In genomic region chr13:46179576-46180368, GRCh38 we compare ENCODE assay signal across 7 cellular contexts. TPM values are rescaled to one million over a fixed set of nuclear protein-coding genes. Genes with fewer than 3 reads are reported as not detected.
DNase-seq lines count a peak whose midpoint lies in the region; ATAC-seq and TF ChIP-seq lines count a peak whose summit lies in the region.

No MANE protein-coding gene starts in this region.

- 34 to 47% (median 36%) methylated on average over 6 of the region's 6 CpGs for WGBS in ovary, 3 donors

- H3K27ac Mint-ChIP-seq in naive B cell, result peak overlapping the region; percentile 87 to 99 (median 97)

- H3K36me3 ChIP-seq in Peyer's patch (no peaks in the 10 kb centered on the region), tibial artery (no peaks in the 10 kb centered on the region), ovary (no peaks in the 10 kb centered on the region)

- intact Hi-C loops in tibial artery (cut with DNase I; ENCODE audit: low total_unique reads) (no loop called here), ovary (cut with DNase I) (no loop called here)

- H3K4me3 ChIP-seq in Peyer's patch (peak overlapping the region; percentile 11 to 50 (median 40)), tibial artery (peak overlapping the region in 1 of 2 donors; percentile 7), ovary (no peak overlapping the region)

- no peak for TF ChIP-seq CTCF in Peyer's patch (IDR thresholded peaks at IDR 0.05)
- TF ChIP-seq CTCF in tibial artery (IDR thresholded peaks at IDR 0.05), result no peak
- no peak for TF ChIP-seq CTCF in ovary (IDR thresholded peaks at IDR 0.05)

- ATAC-seq in naive B cell (ENCODE audit: low read depth in 2 of 2) (peak; percentile 37 to 41), HG03342 (IDR thresholded peaks at IDR 0.05; ENCODE audit: unreplicated experiment) (no peak)

- H3K27ac ChIP-seq in Peyer's patch (peak overlapping the region; percentile 55 to 86 (median 74)), tibial artery (no peak overlapping the region), ovary (no peak overlapping the region)

- H3K9me3 ChIP-seq in Peyer's patch (no peaks in the 10 kb centered on the region), tibial artery (no peaks in the 10 kb centered on the region), ovary (no peaks in the 10 kb centered on the region)

- peak overlapping the region; percentile 92 to 99 (median 97) for H3K4me3 Mint-ChIP-seq in naive B cell

- peaks cover 0 to 14% (median 2%) of the 10 kb centered on the region in 4 donors for H3K4me1 ChIP-seq in Peyer's patch
- H3K4me1 ChIP-seq in tibial artery, result no peaks in the 10 kb centered on the region
- H3K4me1 ChIP-seq in ovary (ENCODE audit: insufficient read depth), result no peaks in the 10 kb centered on the region

- peak; percentile 52 to 93 (median 92) for DNase-seq in Peyer's patch
- DNase-seq in activated T-helper 9 cell treated with anti-CD3 and anti-CD28 coated beads, Interleukin-2, amount 50 U/mL, for 16 hours (ENCODE audit: low read depth), result peak; percentile 63
- peak; percentile 84 for DNase-seq in naive B cell
- peak; percentile 70 to 73 for DNase-seq in tibial artery
- no peak for DNase-seq in SW 1271 (lab: John Stamatoyannopoulos, UW)
- no peak for DNase-seq in ovary

- no peaks in the 10 kb centered on the region for H3K9me3 Mint-ChIP-seq in naive B cell

- H3K36me3 Mint-ChIP-seq in naive B cell, result peaks cover 0 to 11% of the 10 kb centered on the region in 2 donors

- no peaks in the 10 kb centered on the region for H3K27me3 Mint-ChIP-seq in naive B cell

- H3K27me3 ChIP-seq in Peyer's patch (no peaks in the 10 kb centered on the region), tibial artery (no peaks in the 10 kb centered on the region), ovary (no peaks in the 10 kb centered on the region)

- H3K4me1 Mint-ChIP-seq in naive B cell, result peaks cover 66 to 80% (median 74%) of the 10 kb centered on the region in 3 donors

- TF ChIP-seq EP300 in ovary (IDR thresholded peaks at IDR 0.05), result no peak

- no peak for TF ChIP-seq POLR2A in Peyer's patch (IDR thresholded peaks at IDR 0.05)
- no peak for TF ChIP-seq POLR2A in ovary (IDR thresholded peaks at IDR 0.05)

RNA-seq across cellular contexts. Expression of gene LCP1, which starts 2.2 kb away (rescaled TPM):
- total RNA-seq in Peyer's patch, result 100 to 1,000 TPM in 1 of 4 donors, 10 to 100 TPM in 3; 11.1 to 167 (median 19.2) TPM
- polyA plus RNA-seq in naive B cell (ENCODE audit: low read depth in 6 of 6), result 1,000 to 10,000 TPM in 1 of 6 donors, 100 to 1,000 TPM in 5; 701 to 1,116 (median 814) TPM
- total RNA-seq in ovary, result 10 to 100 TPM in 6 of 7 donors, 1 to 10 TPM in 1; 7.0 to 53.7 (median 13.8) TPM
- polyA plus RNA-seq in ovary, result 10 to 100 TPM in 1 of 2 donors, 1 to 10 TPM in 1; 5.7 to 56.9 TPM

RNA-seq across cellular contexts. Expression of gene LRRC63, which starts 32.0 kb away (rescaled TPM):
- total RNA-seq in Peyer's patch (under 1 TPM in 1 of 4 donors, not detected in 3; 0.40 TPM), ovary (under 1 TPM in 4 of 7 donors, not detected in 3; 0.20 to 0.92 (median 0.26) TPM)
- polyA plus RNA-seq in naive B cell (ENCODE audit: low read depth in 6 of 6) (not detected), ovary (under 1 TPM in 1 of 2 donors, not detected in 1; 0.12 TPM)

Comparison
In these comparisons a context has a peak if more than half of its experiments do, and no peak if none do; other contexts are left out.
1. DNase-seq: peak in Peyer's patch (3 of 3), activated T-helper 9 cell treated with anti-CD3 and anti-CD28 coated beads, Interleukin-2, amount 50 U/mL, for 16 hours (single experiment), naive B cell (single experiment) and tibial artery (2 of 2); none in SW 1271 (0 of 2) and ovary (0 of 5).
2. H3K27ac ChIP-seq: peak in Peyer's patch (4 of 4); none in tibial artery (0 of 2) and ovary (0 of 2).